ENCODE assay signal across 16 cellular contexts in genomic region chr1:236124965-236125364, GRCh38. TPM values are rescaled to one million over a fixed set of nuclear protein-coding genes. Genes with fewer than 3 reads are reported as not detected.
DNase-seq lines count a peak whose midpoint lies in the region; ATAC-seq and TF ChIP-seq lines count a peak whose summit lies in the region.
"Had no signal": no experiment of that assay in that cellular context is flagged by ENCODE, and none has a peak within 500 bp of the region (broad histone marks: within the 10 kb centered on the region; RNA-seq: fewer than 3 reads in every experiment).

No MANE protein-coding gene starts in this region.

- H3K4me1 ChIP-seq in OCI-LY7 (ENCODE audit: insufficient read depth, low read length, poor library complexity, severe bottlenecking): no peaks in the 10 kb centered on the region
- H3K4me1 ChIP-seq: breast epithelium had no signal

- POLR2A ChIA-PET in OCI-LY7 (lab: Charles Lee): interaction anchor here (0.6 kb wide), 1 partner anchor 26 kb away, joined by 3 read pairs; no protein-coding TSS in a partner anchor

- H3K9me3 ChIP-seq in OCI-LY7 (ENCODE audit: low read length): no peaks in the 10 kb centered on the region
- H3K9me3 ChIP-seq: breast epithelium had no signal

- intact Hi-C loops in OCI-LY7 (cut with micrococcal nuclease; ENCODE audit: unreplicated experiment): no loop called here

- H3K27ac ChIP-seq in OCI-LY7 (ENCODE audit: low read depth, low read length, poor library complexity, severe bottlenecking): no peak overlapping the region
- H3K27ac ChIP-seq: breast epithelium had no signal

- no peak overlapping the region for H3K4me2 ChIP-seq in OCI-LY7 (ENCODE audit: low read length)

- peak; percentile 38; the same call in 1 of the 2 replicates for TF ChIP-seq CTCF in OCI-LY7 (conservative IDR thresholded peaks at IDR 0.05; ENCODE audit: low read length)
- TF ChIP-seq CTCF in glutamatergic neuron (IDR thresholded peaks at IDR 0.05; ENCODE audit: partially characterized antibody, unreplicated experiment): no peak

- DNase-seq in NCI-H82 (lab: John Stamatoyannopoulos, UW): peak; percentile 17
- no peak for DNase-seq in NCI-H82 treated with DMSO at 0.1 percent for 48 hours (lab: John Stamatoyannopoulos, UW; ENCODE audit: unreplicated experiment)
- DNase-seq in OCI-LY7 (ENCODE audit: low spot score): peak; percentile 27
- DNase-seq in glutamatergic neuron: peak; percentile 5
- DNase-seq in NCI-H1105 (lab: John Stamatoyannopoulos, UW): no peak
- DNase-seq in central memory CD4-positive, alpha-beta T cell: no peak
- DNase-seq: activated CD8-positive, alpha-beta memory T cell treated with anti-CD3 and anti-CD28 coated beads, Interleukin-2, amount 10 ng/mL, durations not matched to agents 7 days and 5 days; activated naive CD4-positive, alpha-beta T cell treated with anti-CD3 and anti-CD28 coated beads, Interleukin-2, amount 50 U/mL, for 16 hours; CD8-positive, alpha-beta memory T cell; effector memory CD4-positive, alpha-beta T cell; NCI-H1417; NCI-H524 treated with DMSO at 0.1 percent for 48 hours; Right ventricle myocardium superior had no signal

- H3K9me2 ChIP-seq in OCI-LY7 (ENCODE audit: insufficient read depth, low read length): no peaks in the 10 kb centered on the region

- H3K4me3 Mint-ChIP-seq in glutamatergic neuron (ENCODE audit: unreplicated experiment): no peak overlapping the region
- H3K4me3 Mint-ChIP-seq: activated CD8-positive, alpha-beta memory T cell treated with anti-CD3 and anti-CD28 coated beads, Interleukin-2, amount 10 ng/mL, durations not matched to agents 7 days and 5 days; CD8-positive, alpha-beta memory T cell had no signal

- peaks cover 3% of the 10 kb centered on the region for H3K9me3 Mint-ChIP-seq in glutamatergic neuron (ENCODE audit: unreplicated experiment)
- H3K9me3 Mint-ChIP-seq: CD8-positive, alpha-beta memory T cell had no signal

- CTCF ChIA-PET in OCI-LY7 (lab: Charles Lee; ENCODE audit: unreplicated experiment): no interaction called here

- ATAC-seq in GM18907 (IDR thresholded peaks at IDR 0.05; ENCODE audit: unreplicated experiment) (peak; percentile 36), HG03442 (IDR thresholded peaks at IDR 0.05; ENCODE audit: unreplicated experiment) (no peak)
- ATAC-seq: activated CD8-positive, alpha-beta memory T cell treated with anti-CD3 and anti-CD28 coated beads, Interleukin-2, amount 10 ng/mL, durations not matched to agents 7 days and 5 days had no signal

- H3K79me2 ChIP-seq in OCI-LY7 (ENCODE audit: insufficient read depth, low read depth, low read length): no peaks in the 10 kb centered on the region

- no peaks in the 10 kb centered on the region for H3K36me3 ChIP-seq in OCI-LY7 (ENCODE audit: insufficient read depth, low read length)
- H3K36me3 ChIP-seq: breast epithelium had no signal

- no peaks in the 10 kb centered on the region for H4K20me1 ChIP-seq in OCI-LY7 (ENCODE audit: insufficient read depth, low read length)

- H2AFZ ChIP-seq in OCI-LY7 (ENCODE audit: low read length): no peak overlapping the region

- H3K4me3 ChIP-seq in OCI-LY7 (ENCODE audit: low read depth, low read length, poor library complexity, severe bottlenecking): no peak overlapping the region
- H3K4me3 ChIP-seq: breast epithelium had no signal

- H3K4me1 Mint-ChIP-seq in glutamatergic neuron (ENCODE audit: low read depth, unreplicated experiment): peaks cover 7% of the 10 kb centered on the region

- no TSS peak for BruUV-seq in OCI-LY7 (replicated peaks; lab: Mats Ljungman, UMichigan)

- no peak overlapping the region for H3K27ac Mint-ChIP-seq in glutamatergic neuron (ENCODE audit: unreplicated experiment)
- H3K27ac Mint-ChIP-seq: activated CD8-positive, alpha-beta memory T cell treated with anti-CD3 and anti-CD28 coated beads, Interleukin-2, amount 10 ng/mL, durations not matched to agents 7 days and 5 days had no signal

- H3K27me3 Mint-ChIP-seq in glutamatergic neuron (ENCODE audit: unreplicated experiment): peaks cover 8% of the 10 kb centered on the region

- peaks cover 4% of the 10 kb centered on the region for H3K36me3 Mint-ChIP-seq in glutamatergic neuron (ENCODE audit: unreplicated experiment)

RNA-seq across cellular contexts. Expression of gene GPR137B, which starts 17.4 kb away (rescaled TPM):
- 1.2 and 2.8 TPM in 2 replicates for total RNA-seq in OCI-LY7 (2014; rRNA removed; shearing (Covaris generic))
- 2.8 and 3.1 TPM in 2 replicates for total RNA-seq in OCI-LY7 (2022)
- total RNA-seq in glutamatergic neuron (ENCODE audit: unreplicated experiment): 22.5 TPM

Comparison
In these comparisons a context has a peak if more than half of its experiments do, and no peak if none do; other contexts are left out.
1. DNase-seq: peak in NCI-H82 (single experiment), OCI-LY7 (single experiment) and glutamatergic neuron (single experiment); none in NCI-H82 treated with DMSO at 0.1 percent for 48 hours (single experiment), NCI-H1105 (single experiment) and central memory CD4-positive, alpha-beta T cell (single experiment).